1 cellular context compared by ENCODE assay signal in the genomic region with DNA sequence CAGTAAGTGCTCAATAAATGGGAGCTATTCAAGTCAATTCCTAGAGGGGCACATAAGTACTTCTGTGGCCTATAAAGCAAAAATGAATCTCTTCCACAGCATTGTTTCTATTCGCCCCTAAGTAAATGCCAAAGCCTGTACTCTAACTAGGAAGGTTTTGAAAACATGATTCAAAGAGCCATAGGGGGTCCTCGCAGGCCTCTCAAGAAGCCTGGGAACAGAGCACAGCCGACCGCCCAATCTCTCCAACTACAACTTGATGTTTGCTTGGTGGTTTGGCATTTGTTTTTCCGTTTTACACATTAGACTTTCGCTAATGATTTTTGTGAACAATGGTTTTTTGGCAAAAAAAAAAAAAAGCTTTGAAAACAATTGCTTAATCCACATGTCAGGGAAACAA.
TF ChIP-seq lines count a peak whose summit lies in the region.

No MANE protein-coding gene starts in this region.

TF ChIP-seq in GM23338, 12 proteins besides CTCF, POLR2A, EP300 and RAD21:
- TF ChIP-seq ZNF331 (CRISPR knock-in tag; IDR thresholded peaks at IDR 0.05; ENCODE audit: low read depth) (no peak), STAT1 (IDR thresholded peaks at IDR 0.05; ENCODE audit: unreplicated experiment) (no peak), EZH2phosphoT487 (IDR thresholded peaks at IDR 0.05; ENCODE audit: unreplicated experiment) (no peak), EZH2 (IDR thresholded peaks at IDR 0.05; ENCODE audit: low read depth, unreplicated experiment) (no peak), ZNF114 (CRISPR knock-in tag; IDR thresholded peaks at IDR 0.05) (no peak), JUNB (IDR thresholded peaks at IDR 0.05; ENCODE audit: unreplicated experiment) (no peak), POLR2AphosphoS5 (IDR thresholded peaks at IDR 0.05; ENCODE audit: low read depth) (no peak), CREB1 (CRISPR knock-in tag; IDR thresholded peaks at IDR 0.05; ENCODE audit: low read depth) (no peak), NANOG (IDR thresholded peaks at IDR 0.05; ENCODE audit: borderline replicate concordance) (no peak)
- TF ChIP-seq, protein P1, sequence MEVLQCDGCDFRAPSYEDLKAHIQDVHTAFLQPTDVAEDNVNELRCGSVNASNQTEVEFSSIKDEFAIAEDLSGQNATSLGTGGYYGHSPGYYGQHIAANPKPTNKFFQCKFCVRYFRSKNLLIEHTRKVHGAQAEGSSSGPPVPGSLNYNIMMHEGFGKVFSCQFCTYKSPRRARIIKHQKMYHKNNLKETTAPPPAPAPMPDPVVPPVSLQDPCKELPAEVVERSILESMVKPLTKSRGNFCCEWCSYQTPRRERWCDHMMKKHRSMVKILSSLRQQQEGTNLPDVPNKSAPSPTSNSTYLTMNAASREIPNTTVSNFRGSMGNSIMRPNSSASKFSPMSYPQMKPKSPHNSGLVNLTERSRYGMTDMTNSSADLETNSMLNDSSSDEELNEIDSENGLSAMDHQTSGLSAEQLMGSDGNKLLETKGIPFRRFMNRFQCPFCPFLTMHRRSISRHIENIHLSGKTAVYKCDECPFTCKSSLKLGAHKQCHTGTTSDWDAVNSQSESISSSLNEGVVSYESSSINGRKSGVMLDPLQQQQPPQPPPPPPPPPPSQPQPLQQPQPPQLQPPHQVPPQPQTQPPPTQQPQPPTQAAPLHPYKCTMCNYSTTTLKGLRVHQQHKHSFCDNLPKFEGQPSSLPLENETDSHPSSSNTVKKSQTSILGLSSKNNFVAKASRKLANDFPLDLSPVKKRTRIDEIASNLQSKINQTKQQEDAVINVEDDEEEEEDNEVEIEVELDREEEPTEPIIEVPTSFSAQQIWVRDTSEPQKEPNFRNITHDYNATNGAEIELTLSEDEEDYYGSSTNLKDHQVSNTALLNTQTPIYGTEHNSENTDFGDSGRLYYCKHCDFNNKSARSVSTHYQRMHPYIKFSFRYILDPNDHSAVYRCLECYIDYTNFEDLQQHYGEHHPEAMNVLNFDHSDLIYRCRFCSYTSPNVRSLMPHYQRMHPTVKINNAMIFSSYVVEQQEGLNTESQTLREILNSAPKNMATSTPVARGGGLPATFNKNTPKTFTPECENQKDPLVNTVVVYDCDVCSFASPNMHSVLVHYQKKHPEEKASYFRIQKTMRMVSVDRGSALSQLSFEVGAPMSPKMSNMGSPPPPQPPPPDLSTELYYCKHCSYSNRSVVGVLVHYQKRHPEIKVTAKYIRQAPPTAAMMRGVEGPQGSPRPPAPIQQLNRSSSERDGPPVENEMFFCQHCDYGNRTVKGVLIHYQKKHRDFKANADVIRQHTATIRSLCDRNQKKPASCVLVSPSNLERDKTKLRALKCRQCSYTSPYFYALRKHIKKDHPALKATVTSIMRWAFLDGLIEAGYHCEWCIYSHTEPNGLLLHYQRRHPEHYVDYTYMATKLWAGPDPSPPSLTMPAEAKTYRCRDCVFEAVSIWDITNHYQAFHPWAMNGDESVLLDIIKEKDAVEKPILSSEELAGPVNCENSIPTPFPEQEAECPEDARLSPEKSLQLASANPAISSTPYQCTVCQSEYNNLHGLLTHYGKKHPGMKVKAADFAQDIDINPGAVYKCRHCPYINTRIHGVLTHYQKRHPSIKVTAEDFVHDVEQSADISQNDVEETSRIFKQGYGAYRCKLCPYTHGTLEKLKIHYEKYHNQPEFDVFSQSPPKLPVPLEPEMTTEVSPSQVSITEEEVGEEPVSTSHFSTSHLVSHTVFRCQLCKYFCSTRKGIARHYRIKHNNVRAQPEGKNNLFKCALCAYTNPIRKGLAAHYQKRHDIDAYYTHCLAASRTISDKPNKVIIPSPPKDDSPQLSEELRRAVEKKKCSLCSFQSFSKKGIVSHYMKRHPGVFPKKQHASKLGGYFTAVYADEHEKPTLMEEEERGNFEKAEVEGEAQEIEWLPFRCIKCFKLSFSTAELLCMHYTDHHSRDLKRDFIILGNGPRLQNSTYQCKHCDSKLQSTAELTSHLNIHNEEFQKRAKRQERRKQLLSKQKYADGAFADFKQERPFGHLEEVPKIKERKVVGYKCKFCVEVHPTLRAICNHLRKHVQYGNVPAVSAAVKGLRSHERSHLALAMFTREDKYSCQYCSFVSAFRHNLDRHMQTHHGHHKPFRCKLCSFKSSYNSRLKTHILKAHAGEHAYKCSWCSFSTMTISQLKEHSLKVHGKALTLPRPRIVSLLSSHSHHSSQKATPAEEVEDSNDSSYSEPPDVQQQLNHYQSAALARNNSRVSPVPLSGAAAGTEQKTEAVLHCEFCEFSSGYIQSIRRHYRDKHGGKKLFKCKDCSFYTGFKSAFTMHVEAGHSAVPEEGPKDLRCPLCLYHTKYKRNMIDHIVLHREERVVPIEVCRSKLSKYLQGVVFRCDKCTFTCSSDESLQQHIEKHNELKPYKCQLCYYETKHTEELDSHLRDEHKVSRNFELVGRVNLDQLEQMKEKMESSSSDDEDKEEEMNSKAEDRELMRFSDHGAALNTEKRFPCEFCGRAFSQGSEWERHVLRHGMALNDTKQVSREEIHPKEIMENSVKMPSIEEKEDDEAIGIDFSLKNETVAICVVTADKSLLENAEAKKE (CRISPR knock-in tag; IDR thresholded peaks at IDR 0.05): no peak
- TF ChIP-seq, protein P2, sequence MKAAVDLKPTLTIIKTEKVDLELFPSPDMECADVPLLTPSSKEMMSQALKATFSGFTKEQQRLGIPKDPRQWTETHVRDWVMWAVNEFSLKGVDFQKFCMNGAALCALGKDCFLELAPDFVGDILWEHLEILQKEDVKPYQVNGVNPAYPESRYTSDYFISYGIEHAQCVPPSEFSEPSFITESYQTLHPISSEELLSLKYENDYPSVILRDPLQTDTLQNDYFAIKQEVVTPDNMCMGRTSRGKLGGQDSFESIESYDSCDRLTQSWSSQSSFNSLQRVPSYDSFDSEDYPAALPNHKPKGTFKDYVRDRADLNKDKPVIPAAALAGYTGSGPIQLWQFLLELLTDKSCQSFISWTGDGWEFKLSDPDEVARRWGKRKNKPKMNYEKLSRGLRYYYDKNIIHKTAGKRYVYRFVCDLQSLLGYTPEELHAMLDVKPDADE (IDR thresholded peaks at IDR 0.05): no peak
- TF ChIP-seq, protein P3, sequence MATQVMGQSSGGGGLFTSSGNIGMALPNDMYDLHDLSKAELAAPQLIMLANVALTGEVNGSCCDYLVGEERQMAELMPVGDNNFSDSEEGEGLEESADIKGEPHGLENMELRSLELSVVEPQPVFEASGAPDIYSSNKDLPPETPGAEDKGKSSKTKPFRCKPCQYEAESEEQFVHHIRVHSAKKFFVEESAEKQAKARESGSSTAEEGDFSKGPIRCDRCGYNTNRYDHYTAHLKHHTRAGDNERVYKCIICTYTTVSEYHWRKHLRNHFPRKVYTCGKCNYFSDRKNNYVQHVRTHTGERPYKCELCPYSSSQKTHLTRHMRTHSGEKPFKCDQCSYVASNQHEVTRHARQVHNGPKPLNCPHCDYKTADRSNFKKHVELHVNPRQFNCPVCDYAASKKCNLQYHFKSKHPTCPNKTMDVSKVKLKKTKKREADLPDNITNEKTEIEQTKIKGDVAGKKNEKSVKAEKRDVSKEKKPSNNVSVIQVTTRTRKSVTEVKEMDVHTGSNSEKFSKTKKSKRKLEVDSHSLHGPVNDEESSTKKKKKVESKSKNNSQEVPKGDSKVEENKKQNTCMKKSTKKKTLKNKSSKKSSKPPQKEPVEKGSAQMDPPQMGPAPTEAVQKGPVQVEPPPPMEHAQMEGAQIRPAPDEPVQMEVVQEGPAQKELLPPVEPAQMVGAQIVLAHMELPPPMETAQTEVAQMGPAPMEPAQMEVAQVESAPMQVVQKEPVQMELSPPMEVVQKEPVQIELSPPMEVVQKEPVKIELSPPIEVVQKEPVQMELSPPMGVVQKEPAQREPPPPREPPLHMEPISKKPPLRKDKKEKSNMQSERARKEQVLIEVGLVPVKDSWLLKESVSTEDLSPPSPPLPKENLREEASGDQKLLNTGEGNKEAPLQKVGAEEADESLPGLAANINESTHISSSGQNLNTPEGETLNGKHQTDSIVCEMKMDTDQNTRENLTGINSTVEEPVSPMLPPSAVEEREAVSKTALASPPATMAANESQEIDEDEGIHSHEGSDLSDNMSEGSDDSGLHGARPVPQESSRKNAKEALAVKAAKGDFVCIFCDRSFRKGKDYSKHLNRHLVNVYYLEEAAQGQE (IDR thresholded peaks at IDR 0.05; ENCODE audit: unreplicated experiment): no peak
